Comparison of ENCODE assay signal across 6 cellular contexts in the genomic region with DNA sequence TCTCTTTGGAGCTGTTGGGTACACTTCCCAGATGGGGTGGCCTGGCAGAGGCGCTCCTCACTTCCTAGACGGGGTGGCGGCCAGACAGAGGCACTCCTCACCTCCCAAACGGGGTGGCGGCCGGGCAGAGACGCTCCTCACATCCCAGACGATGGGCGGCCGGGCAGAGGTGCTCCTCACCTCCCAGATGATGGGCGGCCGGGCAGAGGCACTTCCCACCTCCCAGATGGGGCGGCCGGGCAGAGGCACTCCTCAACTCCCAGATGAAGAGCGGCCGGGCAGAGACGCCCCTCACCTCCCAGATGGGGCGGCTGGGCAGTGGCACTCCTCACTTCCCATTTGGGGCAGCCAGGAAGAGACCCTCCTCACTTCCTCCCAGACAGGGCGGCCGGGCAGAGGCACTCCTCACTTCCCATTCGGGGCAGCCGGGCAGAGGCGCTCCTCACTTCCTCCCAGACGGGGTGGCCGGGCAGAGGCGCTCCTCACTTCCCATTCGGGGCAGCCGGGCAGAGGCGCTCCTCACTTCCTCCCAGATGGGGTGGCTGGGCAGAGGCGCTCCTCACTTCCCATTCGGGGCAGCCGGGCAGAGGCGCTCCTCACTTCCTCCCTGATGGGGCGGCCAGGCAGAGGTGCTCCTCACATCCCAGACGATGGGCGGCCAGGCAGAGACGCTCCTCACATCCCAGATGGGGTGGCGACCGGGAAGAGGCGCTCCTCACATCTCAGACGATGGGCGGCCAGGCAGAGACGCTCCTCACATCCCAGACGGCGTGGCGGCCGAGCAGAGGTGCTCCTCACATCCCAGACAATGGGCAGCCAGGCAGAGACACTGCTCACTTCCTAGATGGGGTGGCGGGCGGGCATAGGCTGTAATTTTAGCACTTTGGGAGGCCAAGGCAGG.
DNase-seq lines count a peak whose midpoint lies in the region; ATAC-seq and TF ChIP-seq lines count a peak whose summit lies in the region.
"Not testable (repeated sequence)": the region's sequence is repeated elsewhere in the genome, so short reads cannot be mapped to it uniquely, and the experiment has no call there.

No MANE protein-coding gene starts in this region.

- WGBS in lung, 2 donors = 92% methylated on average over 44 to 49 of the region's 49 CpGs

- H3K4me3 Mint-ChIP-seq in type B pancreatic cell = not testable (repeated sequence)

- not testable (repeated sequence) for H3K36me3 Mint-ChIP-seq in type B pancreatic cell

- TF ChIP-seq CTCF in coronary artery (IDR thresholded peaks at IDR 0.05); right atrium auricular region (IDR thresholded peaks at IDR 0.05); lung (IDR thresholded peaks at IDR 0.05; ENCODE audit: control extremely low read depth, extremely low read depth); type B pancreatic cell (conservative IDR thresholded peaks at IDR 0.05): not testable (repeated sequence)

- not testable (repeated sequence) for H3K27me3 ChIP-seq in right atrium auricular region; lung (ENCODE audit: control insufficient read depth, insufficient read depth)

- H3K4me1 Mint-ChIP-seq in type B pancreatic cell (ENCODE audit: unreplicated experiment) = not testable (repeated sequence)

- H3K9me3 Mint-ChIP-seq in type B pancreatic cell = not testable (repeated sequence)

- DNase-seq in activated CD8-positive, alpha-beta memory T cell treated with anti-CD3 and anti-CD28 coated beads for 24 hours = peak; percentile 24
- DNase-seq in coronary artery (ENCODE audit: low spot score) = peak; percentile 58
- peak; percentile 18 for DNase-seq in right atrium auricular region (ENCODE audit: low spot score)
- DNase-seq in lung (ENCODE audit: low spot score) = peak; percentile 7
- DNase-seq in sciatic nerve (ENCODE audit: low spot score) = peak; percentile 41
- peak; percentile 56 for DNase-seq in type B pancreatic cell (ENCODE audit: extremely low spot score, unreplicated experiment)

- not testable (repeated sequence) for H3K4me1 ChIP-seq in right atrium auricular region
- H3K4me1 ChIP-seq in lung (ENCODE audit: control insufficient read depth in 2 of 2, insufficient read depth in 2 of 2, low read length in 2 of 2) = peaks cover 0 to 20% of the 10 kb centered on the region in 2 donors

- not testable (repeated sequence) for H3K27me3 Mint-ChIP-seq in type B pancreatic cell

- ATAC-seq in lung (ENCODE audit: insufficient read depth, low FRiP score); sciatic nerve: not testable (repeated sequence)

- not testable (repeated sequence) for H3K27ac ChIP-seq in coronary artery; right atrium auricular region; lung (ENCODE audit: low read depth in 1 of 2, low read length in 1 of 2)

- H3K36me3 ChIP-seq in right atrium auricular region; lung (ENCODE audit: control insufficient read depth in 2 of 2, insufficient read depth in 2 of 2, low read length in 2 of 2): not testable (repeated sequence)

- H3K4me3 ChIP-seq in coronary artery, right atrium auricular region, lung: not testable (repeated sequence)

- H3K9me3 ChIP-seq in right atrium auricular region (peaks cover 0 to 15% of the 10 kb centered on the region in 2 donors), lung (ENCODE audit: control insufficient read depth in 2 of 2, insufficient read depth in 1 of 2, low read length in 1 of 2) (peaks cover 0 to 21% of the 10 kb centered on the region in 2 donors)

- not testable (repeated sequence) for H3K27ac Mint-ChIP-seq in type B pancreatic cell

- intact Hi-C loops in sciatic nerve (cut with DNase I) = not testable (repeated sequence)

Comparison
In these comparisons a context has a peak if more than half of its experiments do, and no peak if none do; other contexts are left out.
1. DNase-seq: peak in every context shown above with its lines; median percentile 58 in coronary artery; 56 in type B pancreatic cell; 41 in sciatic nerve; 24 in activated CD8-positive, alpha-beta memory T cell treated with anti-CD3 and anti-CD28 coated beads for 24 hours; 18 in right atrium auricular region; 7 in lung.